ENCODE assay signal across 8 cellular contexts in genomic region chr6:31769684-31770371, GRCh38. TPM values are rescaled to one million over a fixed set of nuclear protein-coding genes. Genes with fewer than 3 reads are reported as not detected.
DNase-seq lines count a peak whose midpoint lies in the region; ATAC-seq and TF ChIP-seq lines count a peak whose summit lies in the region.

No MANE protein-coding gene starts in this region.

- H3K4me3 Mint-ChIP-seq in activated T-helper 17 cell treated with anti-CD3 and anti-CD28 coated beads, Interleukin-2, amount 50 U/mL, for 72 hours, result no peak overlapping the region

- no peak overlapping the region for H3K27ac ChIP-seq in RWPE2 (ENCODE audit: poor library complexity, severe bottlenecking)

- no peaks in the 10 kb centered on the region for H3K27me3 ChIP-seq in RWPE2 (ENCODE audit: insufficient read depth, poor library complexity, severe bottlenecking)

- no peaks in the 10 kb centered on the region for H3K36me3 ChIP-seq in RWPE2 (ENCODE audit: low read depth)

- no peaks in the 10 kb centered on the region for H3K9me3 ChIP-seq in RWPE2 (ENCODE audit: severe bottlenecking)

- H3K27me3 Mint-ChIP-seq in activated T-helper 17 cell treated with anti-CD3 and anti-CD28 coated beads, Interleukin-2, amount 50 U/mL, for 72 hours, result no peaks in the 10 kb centered on the region

- H3K4me1 Mint-ChIP-seq in activated T-helper 17 cell treated with anti-CD3 and anti-CD28 coated beads, Interleukin-2, amount 50 U/mL, for 72 hours, result peaks cover 11% of the 10 kb centered on the region

- no peaks in the 10 kb centered on the region for H3K36me3 Mint-ChIP-seq in activated T-helper 17 cell treated with anti-CD3 and anti-CD28 coated beads, Interleukin-2, amount 50 U/mL, for 72 hours (ENCODE audit: low read depth)

- no peak overlapping the region for H3K4me3 ChIP-seq in RWPE2 (ENCODE audit: severe bottlenecking)
- no peak overlapping the region for H3K4me3 ChIP-seq in retinal pigment epithelial cell (ENCODE audit: low read length)

- H3K27ac Mint-ChIP-seq in activated T-helper 17 cell treated with anti-CD3 and anti-CD28 coated beads, Interleukin-2, amount 50 U/mL, for 72 hours, result peak overlapping the region; percentile 16

- peak; percentile 66 for ATAC-seq in RWPE2 (ENCODE audit: low read depth)
- peak; percentile 91 for ATAC-seq in activated T-helper 17 cell treated with anti-CD3 and anti-CD28 coated beads, Interleukin-2, amount 50 U/mL, for 72 hours (replicated peaks)
- no peak for ATAC-seq in HG03159 (IDR thresholded peaks at IDR 0.05; ENCODE audit: unreplicated experiment)
- ATAC-seq in GM21390 (IDR thresholded peaks at IDR 0.05; ENCODE audit: unreplicated experiment), result no peak

- H3K9me3 Mint-ChIP-seq in activated T-helper 17 cell treated with anti-CD3 and anti-CD28 coated beads, Interleukin-2, amount 50 U/mL, for 72 hours, result no peaks in the 10 kb centered on the region

- DNase-seq in COR-L47 (lab: John Stamatoyannopoulos, UW) (peak; percentile 42), HUDEP-2 (lab: John Stamatoyannopoulos, UW; ENCODE audit: unreplicated experiment in 76 of 76) (peak in 73 of 76 experiments; percentile 20 to 95 (median 85)), RWPE2 (ENCODE audit: low spot score) (no peak), germinal center (ENCODE audit: low spot score) (peak; percentile 92), retinal pigment epithelial cell (ENCODE audit: low read depth) (no peak)

- TF ChIP-seq CTCF in RWPE2 (IDR thresholded peaks at IDR 0.05; ENCODE audit: poor library complexity, severe bottlenecking), result peak; percentile 75
- TF ChIP-seq CTCF in retinal pigment epithelial cell (conservative IDR thresholded peaks at IDR 0.05; ENCODE audit: low read depth, low read length), result peak; percentile 87

- no peaks in the 10 kb centered on the region for H3K4me1 ChIP-seq in RWPE2 (ENCODE audit: insufficient read depth, poor library complexity, severe bottlenecking)

RNA-seq across cellular contexts. Expression of gene VWA7, which starts 7.3 kb away (rescaled TPM):
- 1 to 10 TPM; 2.9 to 4.2 TPM for total RNA-seq in activated T-helper 17 cell treated with anti-CD3 and anti-CD28 coated beads, Interleukin-2, amount 50 U/mL, for 72 hours

RNA-seq across cellular contexts. Expression of gene SAPCD1, which starts 7.4 kb away (rescaled TPM):
- total RNA-seq in activated T-helper 17 cell treated with anti-CD3 and anti-CD28 coated beads, Interleukin-2, amount 50 U/mL, for 72 hours, result 10 to 100 TPM; 12.1 to 18.9 TPM

RNA-seq across cellular contexts. Expression of gene VARS1, which starts 25.7 kb away (rescaled TPM):
- 100 to 1,000 TPM in 1 of 2 donors, 10 to 100 TPM in 1; 75.3 to 134 TPM for total RNA-seq in activated T-helper 17 cell treated with anti-CD3 and anti-CD28 coated beads, Interleukin-2, amount 50 U/mL, for 72 hours

RNA-seq across cellular contexts. Expression of gene MSH5, which starts 30.0 kb away (rescaled TPM):
- total RNA-seq in activated T-helper 17 cell treated with anti-CD3 and anti-CD28 coated beads, Interleukin-2, amount 50 U/mL, for 72 hours, result 10 to 100 TPM; 78.9 to 82.6 TPM

RNA-seq across cellular contexts. Expression of gene CLIC1, which starts 33.5 kb away (rescaled TPM):
- total RNA-seq in activated T-helper 17 cell treated with anti-CD3 and anti-CD28 coated beads, Interleukin-2, amount 50 U/mL, for 72 hours, result 100 to 1,000 TPM; 406 to 482 TPM

Comparison
In these comparisons a context has a peak if more than half of its experiments do, and no peak if none do; other contexts are left out.
1. DNase-seq: peak in COR-L47 (single experiment), HUDEP-2 (73 of 76) and germinal center (single experiment); none in RWPE2 (single experiment) and retinal pigment epithelial cell (single experiment).
2. ATAC-seq: peak in RWPE2 (single experiment) and activated T-helper 17 cell treated with anti-CD3 and anti-CD28 coated beads, Interleukin-2, amount 50 U/mL, for 72 hours (single experiment); none in HG03159 (single experiment) and GM21390 (single experiment).